8 cellular contexts compared by ENCODE assay signal in genomic region chr9:66069025-66069424, GRCh38.
A peak's percentile ranks its signal among the peaks of the same experiment; 100 is the strongest.
DNase-seq lines count a peak whose midpoint lies in the region; ATAC-seq and TF ChIP-seq lines count a peak whose summit lies in the region.
"Not testable (repeated sequence)": the region's sequence is repeated elsewhere in the genome, so short reads cannot be mapped to it uniquely, and the experiment has no call there.

No MANE protein-coding gene starts in this region.

- 71 to 83% (median 74%) methylated on average over 1 of the region's 2 CpGs for WGBS in spleen, 5 donors

- H3K27me3 Mint-ChIP-seq in stimulated activated memory B cell treated with anti-CD40 and anti-IgM and Interleukin-4, amounts not matched to agents 10 μg/mL and 1 μg/mL and 100 μg/mL, for 72 hours: not testable (repeated sequence)

- not testable (repeated sequence) for H3K36me3 Mint-ChIP-seq in stimulated activated memory B cell treated with anti-CD40 and anti-IgM and Interleukin-4, amounts not matched to agents 10 μg/mL and 1 μg/mL and 100 μg/mL, for 72 hours

- H3K27me3 ChIP-seq in spleen (replicated peaks in 1 of 7); upper lobe of right lung: not testable (repeated sequence)

- not testable (repeated sequence) for H3K9me3 ChIP-seq in spleen, upper lobe of right lung

- not testable (repeated sequence) for H3K4me1 Mint-ChIP-seq in stimulated activated memory B cell treated with anti-CD40 and anti-IgM and Interleukin-4, amounts not matched to agents 10 μg/mL and 1 μg/mL and 100 μg/mL, for 72 hours

- H3K4me1 ChIP-seq in spleen, upper lobe of right lung: not testable (repeated sequence)

- H3K4me3 Mint-ChIP-seq in stimulated activated memory B cell treated with anti-CD40 and anti-IgM and Interleukin-4, amounts not matched to agents 10 μg/mL and 1 μg/mL and 100 μg/mL, for 72 hours: not testable (repeated sequence)

- H3K36me3 ChIP-seq in spleen, upper lobe of right lung: not testable (repeated sequence)

- not testable (repeated sequence) for H3K27ac ChIP-seq in spleen, upper lobe of right lung

- not testable (repeated sequence) for TF ChIP-seq CTCF in spleen (IDR thresholded peaks at IDR 0.05 in 8 of 11, conservative IDR thresholded peaks at IDR 0.05 in 3 of 11); upper lobe of right lung (IDR thresholded peaks at IDR 0.05)

- intact Hi-C loops in Right ventricle myocardium superior (cut with DNase I); left ventricle myocardium superior (cut with micrococcal nuclease); posterior vena cava (cut with DNase I); spleen (cut with DNase I; ENCODE audit: low total_unique reads); upper lobe of right lung (cut with DNase I): not testable (repeated sequence)

- not testable (repeated sequence) for TF ChIP-seq POLR2A in spleen (IDR thresholded peaks at IDR 0.05)

- DNase-seq in activated CD8-positive, alpha-beta memory T cell treated with anti-CD3 and anti-CD28 coated beads for 24 hours: peak; percentile 41
- DNase-seq in activated effector memory CD4-positive, alpha-beta T cell treated with anti-CD3 and anti-CD28 coated beads, Interleukin-2, amount 50 U/mL, for 16 hours: peak; percentile 45
- peak; percentile 14 for DNase-seq in Right ventricle myocardium superior
- DNase-seq in left ventricle myocardium superior: peak; percentile 18
- DNase-seq in posterior vena cava (ENCODE audit: low spot score): peak; percentile 19
- peak; percentile 63 for DNase-seq in spleen
- DNase-seq in upper lobe of right lung: peak; percentile 57

- not testable (repeated sequence) for ATAC-seq in Right ventricle myocardium superior (ENCODE audit: poor library complexity); left ventricle myocardium superior
- peak; percentile 65 for ATAC-seq in stimulated activated memory B cell treated with anti-CD40 and anti-IgM and Interleukin-4, amounts not matched to agents 10 μg/mL and 1 μg/mL and 100 μg/mL, for 72 hours
- ATAC-seq in upper lobe of right lung: peak; percentile 55

- not testable (repeated sequence) for H3K27ac Mint-ChIP-seq in stimulated activated memory B cell treated with anti-CD40 and anti-IgM and Interleukin-4, amounts not matched to agents 10 μg/mL and 1 μg/mL and 100 μg/mL, for 72 hours

- H3K9me3 Mint-ChIP-seq in stimulated activated memory B cell treated with anti-CD40 and anti-IgM and Interleukin-4, amounts not matched to agents 10 μg/mL and 1 μg/mL and 100 μg/mL, for 72 hours: not testable (repeated sequence)

- not testable (repeated sequence) for H3K4me3 ChIP-seq in spleen, upper lobe of right lung
